Comparison of ENCODE assay signal across 8 cellular contexts in genomic region chr7:156640949-156641485, GRCh38. TPM values are rescaled to one million over a fixed set of nuclear protein-coding genes. Genes with fewer than 3 reads are reported as not detected.
DNase-seq lines count a peak whose midpoint lies in the region; ATAC-seq and TF ChIP-seq lines count a peak whose summit lies in the region.

No MANE protein-coding gene starts in this region.

- in situ Hi-C loops in GM23248 (cut with MboI) = no loop called here
- in situ Hi-C loops in HAP-1 (cut with MboI; ENCODE audit: low sequenced_read_pairs) = no loop called here

- TF ChIP-seq CTCF in LNCaP clone FGC (IDR thresholded peaks at IDR 0.05; ENCODE audit: control insufficient read depth, extremely low read depth, insufficient read depth) = no peak
- no peak for TF ChIP-seq CTCF in endothelial cell (IDR thresholded peaks at IDR 0.05; ENCODE audit: unreplicated experiment)
- no peak for TF ChIP-seq CTCF in thyroid gland (IDR thresholded peaks at IDR 0.05)

- H3K4me2 ChIP-seq in GM23248 (ENCODE audit: unreplicated experiment) = peak overlapping the region; percentile 81

- H3K9me2 ChIP-seq in GM23248 (ENCODE audit: insufficient read depth) = no peaks in the 10 kb centered on the region

- peak overlapping the region; percentile 97 for H2AFZ ChIP-seq in GM23248

- H3K79me2 ChIP-seq in GM23248 (ENCODE audit: insufficient read depth) = peaks cover 19% of the 10 kb centered on the region

- H3K4me3 ChIP-seq in GM23248 (peak overlapping the region; percentile 86), LNCaP clone FGC (ENCODE audit: low read depth, low read length) (peak overlapping the region; percentile 79), thyroid gland (replicated peaks in 1 of 3) (peak overlapping the region; percentile 32 to 66 (median 39)), HAP-1 (no peak overlapping the region)
- peak overlapping the region; percentile 77 for H3K4me3 ChIP-seq in naive thymus-derived CD4-positive, alpha-beta T cell (ENCODE audit: low read length)

- DNase-seq in GM23248 = peak; percentile 78
- no peak for DNase-seq in LNCaP clone FGC (ENCODE audit: low read depth)
- DNase-seq in activated CD4-positive, alpha-beta T cell treated with anti-CD3 and anti-CD28 coated beads for 4 hours = peak; percentile 28 to 40
- no peak for DNase-seq in endothelial cell (ENCODE audit: low spot score)
- peak in 5 of 9 donors; percentile 20 to 32 (median 29) for DNase-seq in naive thymus-derived CD4-positive, alpha-beta T cell
- peak; percentile 43 to 44 for DNase-seq in thyroid gland
- no peak for DNase-seq in HAP-1 (ENCODE audit: low spot score in 2 of 2)

- peak overlapping the region; percentile 87 for H3K9ac ChIP-seq in GM23248

- peak overlapping the region; percentile 95 for H3K4me3 Mint-ChIP-seq in endothelial cell (ENCODE audit: unreplicated experiment)
- H3K4me3 Mint-ChIP-seq in naive thymus-derived CD4-positive, alpha-beta T cell = peak overlapping the region; percentile 78 to 98 (median 87)

- H3K36me3 Mint-ChIP-seq in endothelial cell (ENCODE audit: low read depth, unreplicated experiment) = peaks cover 7% of the 10 kb centered on the region
- H3K36me3 Mint-ChIP-seq in naive thymus-derived CD4-positive, alpha-beta T cell = peaks cover 3 to 25% (median 6%) of the 10 kb centered on the region in 5 donors

- intact Hi-C loops in naive thymus-derived CD4-positive, alpha-beta T cell (cut with micrococcal nuclease) = loop anchor here (1.0 to 10.0 kb wide), 14 partner anchors 14 to 1342 kb away; partner anchors contain the start of genes DNAJB6 (in 1 of the 2), LMBR1 (in 1 of the 2), RBM33 (in 1 of the 2) and UBE3C (in 1 of the 2)
- intact Hi-C loops in thyroid gland (cut with DNase I) = no loop called here

- H3K4me1 ChIP-seq in GM23248 (ENCODE audit: insufficient read depth) (peaks cover 7% of the 10 kb centered on the region; the same call in 1 of the 2 replicates), thyroid gland (peaks cover 6 to 10% of the 10 kb centered on the region in 2 donors), HAP-1 (no peaks in the 10 kb centered on the region)
- H3K4me1 ChIP-seq in naive thymus-derived CD4-positive, alpha-beta T cell (ENCODE audit: control insufficient read depth in 2 of 2, insufficient read depth in 2 of 2, low read length in 2 of 2) = peaks cover 6% of the 10 kb centered on the region in 2 donors

- H4K20me1 ChIP-seq in GM23248 (ENCODE audit: insufficient read depth) = no peaks in the 10 kb centered on the region

- WGBS in GM23248 (ENCODE audit: low coverage in 1 of 2, low lambda C conversion rate in 2 of 2, missing lambda C conversion rate in 2 of 2), 2 experiments = 6 to 7% methylated on average over 30 of the region's 30 CpGs
- WGBS in thyroid gland, 2 donors = 6 to 8% methylated on average over 17 to 24 of the region's 30 CpGs

- CTCF ChIA-PET in naive thymus-derived CD4-positive, alpha-beta T cell (lab: Charles Lee) = no interaction called here

- H3K4me1 Mint-ChIP-seq in endothelial cell (ENCODE audit: unreplicated experiment) = peaks cover 14% of the 10 kb centered on the region
- peaks cover 7 to 46% (median 17%) of the 10 kb centered on the region in 7 donors for H3K4me1 Mint-ChIP-seq in naive thymus-derived CD4-positive, alpha-beta T cell

- peak overlapping the region; percentile 80 for H3K27ac Mint-ChIP-seq in endothelial cell (ENCODE audit: unreplicated experiment)
- peak overlapping the region in 7 of 9 donors; percentile 26 to 100 (median 79) for H3K27ac Mint-ChIP-seq in naive thymus-derived CD4-positive, alpha-beta T cell

- H3K36me3 ChIP-seq in GM23248 (ENCODE audit: low read depth) (no peaks in the 10 kb centered on the region), thyroid gland (no peaks in the 10 kb centered on the region), HAP-1 (replicated peaks) (no peaks in the 10 kb centered on the region)
- no peaks in the 10 kb centered on the region for H3K36me3 ChIP-seq in naive thymus-derived CD4-positive, alpha-beta T cell (ENCODE audit: control insufficient read depth in 2 of 3, insufficient read depth in 3 of 3, low read length in 3 of 3)

- ATAC-seq in GM18499 (IDR thresholded peaks at IDR 0.05; ENCODE audit: insufficient read depth, unreplicated experiment) = peak; percentile 34
- peak; percentile 57 for ATAC-seq in naive thymus-derived CD4-positive, alpha-beta T cell

- H3K27me3 ChIP-seq in GM23248 (replicated peaks; ENCODE audit: insufficient read depth) = no peaks in the 10 kb centered on the region
- H3K27me3 ChIP-seq in naive thymus-derived CD4-positive, alpha-beta T cell (ENCODE audit: control insufficient read depth in 2 of 2, insufficient read depth in 2 of 2, low read length in 2 of 2) = no peaks in the 10 kb centered on the region
- no peaks in the 10 kb centered on the region for H3K27me3 ChIP-seq in thyroid gland
- no peaks in the 10 kb centered on the region for H3K27me3 ChIP-seq in HAP-1 (ENCODE audit: low read depth)

- POLR2A ChIA-PET in naive thymus-derived CD4-positive, alpha-beta T cell (lab: Charles Lee) = interaction anchor here (0.6 kb wide), 1 partner anchor 94 kb away, joined by 4 read pairs; no protein-coding TSS in a partner anchor

- peaks cover 9% of the 10 kb centered on the region for H3K27me3 Mint-ChIP-seq in endothelial cell (ENCODE audit: unreplicated experiment)
- peaks cover 14 to 65% (median 42%) of the 10 kb centered on the region in 5 donors for H3K27me3 Mint-ChIP-seq in naive thymus-derived CD4-positive, alpha-beta T cell

- peak overlapping the region; percentile 72 for H3K27ac ChIP-seq in GM23248
- H3K27ac ChIP-seq in naive thymus-derived CD4-positive, alpha-beta T cell (ENCODE audit: low read depth, low read length) = peak overlapping the region; percentile 67
- peak overlapping the region in 2 of 3 donors; percentile 53 to 77 for H3K27ac ChIP-seq in thyroid gland

- H3F3A ChIP-seq in GM23248 (ENCODE audit: insufficient read depth) = no peaks in the 10 kb centered on the region

- TF ChIP-seq POLR2A in thyroid gland (IDR thresholded peaks at IDR 0.05) = no peak

- no peaks in the 10 kb centered on the region for H3K9me3 ChIP-seq in GM23248 (ENCODE audit: low read depth)
- peaks cover 0 to 5% (median 0%) of the 10 kb centered on the region in 3 experiments for H3K9me3 ChIP-seq in naive thymus-derived CD4-positive, alpha-beta T cell (ENCODE audit: control insufficient read depth in 2 of 3, low read length in 3 of 3)
- H3K9me3 ChIP-seq in thyroid gland = no peaks in the 10 kb centered on the region
- no peaks in the 10 kb centered on the region for H3K9me3 ChIP-seq in HAP-1

- H3K9me3 Mint-ChIP-seq in endothelial cell (ENCODE audit: unreplicated experiment) = no peaks in the 10 kb centered on the region
- H3K9me3 Mint-ChIP-seq in naive thymus-derived CD4-positive, alpha-beta T cell = peaks cover 0 to 25% (median 8%) of the 10 kb centered on the region in 11 donors

RNA-seq across cellular contexts. Expression of gene RNF32, which starts 0.4 kb away (rescaled TPM):
- 1.1 TPM in 2 replicates for total RNA-seq in GM23248 (2014; rRNA removed; shearing (Covaris generic))
- polyA plus RNA-seq in GM23248 (2016; fragmentation: Nextera tagmentation; extraction: Ambion mirVana) = 1.8 and 2.4 TPM in 2 replicates
- 1.9 TPM for total RNA-seq in endothelial cell (ENCODE audit: unreplicated experiment)
- total RNA-seq in naive thymus-derived CD4-positive, alpha-beta T cell = 1 to 10 TPM in 2 of 5 experiments, under 1 TPM in 2, not detected in 1; 0.81 to 2.1 (median 0.99) TPM
- under 1 TPM in 1 of 2 donors, not detected in 1; 0.66 TPM for polyA plus RNA-seq in naive thymus-derived CD4-positive, alpha-beta T cell
- 1 to 10 TPM; 1.1 to 3.1 (median 1.4) TPM for total RNA-seq in thyroid gland

Comparison
In these comparisons a context has a peak if more than half of its experiments do, and no peak if none do; other contexts are left out.
1. DNase-seq: peak in GM23248 (single experiment), activated CD4-positive, alpha-beta T cell treated with anti-CD3 and anti-CD28 coated beads for 4 hours (2 of 2), naive thymus-derived CD4-positive, alpha-beta T cell (5 of 9) and thyroid gland (2 of 2); none in LNCaP clone FGC (single experiment), endothelial cell (single experiment) and HAP-1 (0 of 2).
2. Peak in every context shown above with its lines, with median percentiles within 50 percentile points of each other: H3K27ac ChIP-seq.